ENCODE assay signal across 8 cellular contexts in the genomic region with DNA sequence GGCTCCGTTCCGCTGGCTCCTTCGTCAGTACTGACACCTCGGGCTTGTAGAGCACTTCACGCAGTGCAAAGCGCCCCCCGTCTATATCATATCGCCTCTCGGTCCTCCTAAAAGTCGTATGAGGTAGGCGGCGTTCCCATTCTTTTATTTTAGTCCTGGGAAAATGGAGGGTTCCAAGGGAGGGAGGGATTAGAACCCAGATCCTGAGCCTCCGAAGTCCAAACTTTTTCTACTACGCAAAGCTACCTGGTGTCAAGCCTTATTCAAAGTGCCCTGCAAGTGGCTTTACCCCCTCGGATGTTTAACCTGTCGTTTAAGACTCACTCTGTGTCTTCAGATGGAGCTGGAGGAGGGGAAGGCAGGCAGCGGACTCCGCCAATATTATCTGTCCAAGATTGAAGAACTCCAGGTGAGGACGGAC. TPM values are rescaled to one million over a fixed set of nuclear protein-coding genes. Genes with fewer than 3 reads are reported as not detected.
DNase-seq lines count a peak whose midpoint lies in the region; ATAC-seq and TF ChIP-seq lines count a peak whose summit lies in the region.

No MANE protein-coding gene starts in this region.

- H3K9me3 ChIP-seq in A673 (ENCODE audit: low read depth, low read length, poor library complexity, severe bottlenecking), result no peaks in the 10 kb centered on the region
- H3K9me3 ChIP-seq in muscle layer of colon (ENCODE audit: low read length), result no peaks in the 10 kb centered on the region

- POLR2A ChIA-PET in A673 (lab: Charles Lee; ENCODE audit: low non-redundant PET), result interaction anchor here (0.8 kb wide), 1 partner anchor 10 kb away, joined by 3 read pairs; no protein-coding TSS in a partner anchor

- CTCF ChIA-PET in A673 (lab: Charles Lee), result interaction anchor here (0.6 kb wide), 1 partner anchor 54 kb away, joined by 3 read pairs; the partner anchor contains the start of gene CCDC47

- H3K27me3 ChIP-seq in A673 (replicated peaks; ENCODE audit: insufficient read depth, low read depth, low read length, poor library complexity) (no peaks in the 10 kb centered on the region), muscle layer of colon (ENCODE audit: control insufficient read depth in 1 of 2, insufficient read depth in 2 of 2, low read length in 2 of 2) (no peaks in the 10 kb centered on the region)

- H3K36me3 ChIP-seq in A673 (ENCODE audit: insufficient read depth, low read length, poor library complexity, severe bottlenecking) (peaks cover 72% of the 10 kb centered on the region), muscle layer of colon (ENCODE audit: insufficient read depth, low read length) (peaks cover 69% of the 10 kb centered on the region)

- DNase-seq in A673 (ENCODE audit: low spot score) (no peak), cardiac fibroblast (ENCODE audit: low read depth in 2 of 2) (peak in 1 of 2 donors; percentile 17), epidermal melanocyte (ENCODE audit: insufficient read length, low spot score) (no peak), GM13976 (ENCODE audit: low spot score) (no peak)
- no peak for DNase-seq in Jurkat, Clone E6-1 (ENCODE audit: low read depth, low spot score)

- TF ChIP-seq CTCF in A673 (conservative IDR thresholded peaks at IDR 0.05; ENCODE audit: low read depth, low read length) (no peak), cardiac fibroblast (IDR thresholded peaks at IDR 0.05; ENCODE audit: low read depth, low read length) (no peak), GM13976 (IDR thresholded peaks at IDR 0.05; ENCODE audit: borderline replicate concordance, control extremely low read depth, extremely low read depth, insufficient read depth, missing control alignments) (no peak)

- peak overlapping the region; percentile 86 for H3K9ac ChIP-seq in muscle layer of colon (ENCODE audit: low read length)

- ATAC-seq in HG02840 (IDR thresholded peaks at IDR 0.05; ENCODE audit: low FRiP score, unreplicated experiment) (no peak), esophagus mucosa (no peak)

- H3K4me1 ChIP-seq in A673 (ENCODE audit: insufficient read depth, low read length, poor library complexity, severe bottlenecking) (peaks cover 12% of the 10 kb centered on the region), muscle layer of colon (ENCODE audit: insufficient read depth, low read length) (peaks cover 31% of the 10 kb centered on the region)

- H3K4me3 ChIP-seq in A673 (ENCODE audit: low read depth, low read length, poor library complexity, severe bottlenecking) (peak overlapping the region; percentile 85), cardiac fibroblast (replicated peaks in 1 of 2; ENCODE audit: low read depth in 2 of 2, low read length in 2 of 2) (peak overlapping the region; percentile 92), muscle layer of colon (ENCODE audit: low read depth in 1 of 2, low read length in 2 of 2) (peak overlapping the region; percentile 83 to 94)
- H3K4me3 ChIP-seq in Jurkat, Clone E6-1 (ENCODE audit: low read length), result peak overlapping the region; percentile 99

- BruUV-seq in A673 (replicated peaks; lab: Mats Ljungman, UMichigan), result no TSS peak

- in situ Hi-C loops in GM13976 (cut with MboI; ENCODE audit: low sequenced_read_pairs, unreplicated experiment), result no loop called here

- intact Hi-C loops in A673 (cut with micrococcal nuclease; ENCODE audit: unreplicated experiment), result loop anchor here (1.0 kb wide), 2 partner anchors 14 to 55 kb away; partner anchors contain the start of genes CCDC47 and SMARCD2

- peak overlapping the region; percentile 98 for H3K27ac ChIP-seq in A673 (ENCODE audit: low read depth, low read length, poor library complexity, severe bottlenecking)
- peak overlapping the region; percentile 95 for H3K27ac ChIP-seq in muscle layer of colon (ENCODE audit: low read depth, low read length)

RNA-seq across cellular contexts. Expression of gene FTSJ3, which starts 0.3 kb away (rescaled TPM):
- total RNA-seq in A673 (2021), result 81.0 and 90.4 TPM in 2 replicates
- 90.6 TPM for polyA plus RNA-seq in Jurkat, Clone E6-1 (2012; ENCODE audit: insufficient read depth, insufficient read length)
- total RNA-seq in esophagus mucosa, result 18.7 TPM

RNA-seq across cellular contexts. Expression of gene PSMC5, which starts 0.6 kb away (rescaled TPM):
- total RNA-seq in A673 (2021) (302 and 305 TPM in 2 replicates), esophagus mucosa (102 TPM)
- 507 TPM for polyA plus RNA-seq in Jurkat, Clone E6-1 (2012; ENCODE audit: insufficient read depth, insufficient read length)

RNA-seq across cellular contexts. Expression of gene SMARCD2, which starts 14.7 kb away (rescaled TPM):
- total RNA-seq in A673 (2021) (71.9 and 89.4 TPM in 2 replicates), esophagus mucosa (68.3 TPM)
- polyA plus RNA-seq in Jurkat, Clone E6-1 (2012; ENCODE audit: insufficient read depth, insufficient read length), result 92.3 TPM

RNA-seq across cellular contexts. Expression of gene CSH2, which starts 45.7 kb away (rescaled TPM):
- total RNA-seq in A673 (2021) (not detected in 2 replicates), esophagus mucosa (not detected)
- not detected for polyA plus RNA-seq in Jurkat, Clone E6-1 (2012; ENCODE audit: insufficient read depth, insufficient read length)

RNA-seq across cellular contexts. Expression of gene DDX42, which starts 53.8 kb away (rescaled TPM):
- total RNA-seq in A673 (2021) (148 and 149 TPM in 2 replicates), esophagus mucosa (56.1 TPM)
- polyA plus RNA-seq in Jurkat, Clone E6-1 (2012; ENCODE audit: insufficient read depth, insufficient read length), result 105 TPM
